In genomic region chr1:245256528-245256927, GRCh38 we compare ENCODE assay signal across 24 cellular contexts.
"Had no signal": no experiment of that assay in that cellular context is flagged by ENCODE, and none has a peak within 500 bp of the region (broad histone marks: within the 10 kb centered on the region; RNA-seq: fewer than 3 reads in every experiment).

No MANE protein-coding gene starts in this region.

- H3K36me3 ChIP-seq: ascending aorta, brain microvascular endothelial cell, lower lobe of right lung, ovary, prostate gland, right atrium auricular region, thoracic aorta had no signal

- H3K9me3 Mint-ChIP-seq: activated naive CD4-positive, alpha-beta T cell treated with anti-CD3 and anti-CD28 coated beads, Interleukin-2, amount 50 U/mL, for 72 hours; central memory CD8-positive, alpha-beta T cell; type B pancreatic cell had no signal

- FAIRE-seq: colon, endothelial cell of umbilical vein, kidney had no signal

- H3K4me3 ChIP-seq: ascending aorta, lower lobe of right lung, ovary, prostate gland, right atrium auricular region, thoracic aorta had no signal

- H3K27me3 Mint-ChIP-seq: activated CD4-positive, alpha-beta memory T cell treated with anti-CD3 and anti-CD28 coated beads, Interleukin-2, amount 10 ng/mL, durations not matched to agents 7 days and 5 days; type B pancreatic cell had no signal

- DNase-seq: activated CD4-positive, alpha-beta memory T cell treated with anti-CD3 and anti-CD28 coated beads, Interleukin-2, amount 10 ng/mL, durations not matched to agents 7 days and 5 days; activated CD4-positive, alpha-beta T cell treated with anti-CD3 and anti-CD28 coated beads for 48 hours; activated gamma-delta T cell treated with Interleukin-2 at 50 U/mL for 16 hours; brain microvascular endothelial cell; effector memory CD4-positive, alpha-beta T cell; foreskin melanocyte; kidney; lower lobe of right lung; naive thymus-derived CD4-positive, alpha-beta T cell; ovary; stimulated activated CD4-positive, alpha-beta T cell treated with anti-CD3 and anti-CD28 coated beads, Interleukin-4, amount 100 ng/mL, for 24 hours; stimulated activated naive CD4-positive, alpha-beta T cell treated with Interleukin-2 at 50 U/mL for 16 hours; SW 1271; T-helper 17 cell had no signal

- H3K4me3 Mint-ChIP-seq: activated CD4-positive, alpha-beta memory T cell treated with anti-CD3 and anti-CD28 coated beads, Interleukin-2, amount 10 ng/mL, durations not matched to agents 7 days and 5 days; central memory CD8-positive, alpha-beta T cell; naive thymus-derived CD4-positive, alpha-beta T cell; T-helper 17 cell; type B pancreatic cell had no signal

- H3K4me1 ChIP-seq: ascending aorta, right atrium auricular region had no signal

- H3K27ac Mint-ChIP-seq: activated CD4-positive, alpha-beta memory T cell treated with anti-CD3 and anti-CD28 coated beads, Interleukin-2, amount 10 ng/mL, durations not matched to agents 7 days and 5 days; activated naive CD4-positive, alpha-beta T cell treated with anti-CD3 and anti-CD28 coated beads, Interleukin-2, amount 50 U/mL, for 72 hours; naive thymus-derived CD4-positive, alpha-beta T cell; T-helper 17 cell; type B pancreatic cell had no signal

- H3K9me3 ChIP-seq: ascending aorta, ovary, prostate gland had no signal

- H3K4me1 Mint-ChIP-seq: activated CD4-positive, alpha-beta memory T cell treated with anti-CD3 and anti-CD28 coated beads, Interleukin-2, amount 10 ng/mL, durations not matched to agents 7 days and 5 days; central memory CD8-positive, alpha-beta T cell had no signal

- H3K36me3 Mint-ChIP-seq: activated naive CD4-positive, alpha-beta T cell treated with anti-CD3 and anti-CD28 coated beads, Interleukin-2, amount 50 U/mL, for 72 hours; naive thymus-derived CD4-positive, alpha-beta T cell had no signal

- ATAC-seq: activated naive CD4-positive, alpha-beta T cell treated with anti-CD3 and anti-CD28 coated beads, Interleukin-2, amount 50 U/mL, for 72 hours; esophagus mucosa; lower lobe of right lung; T-helper 17 cell had no signal

- H3K27ac ChIP-seq: ascending aorta, brain microvascular endothelial cell, lower lobe of right lung, ovary, prostate gland, right atrium auricular region, thoracic aorta had no signal

- H3K27me3 ChIP-seq: ascending aorta, brain microvascular endothelial cell, ovary, right atrium auricular region had no signal
